In genomic region chr10:1448252-1448901, GRCh38 we compare ENCODE assay signal across 10 cellular contexts.
"Had no signal": no experiment of that assay in that cellular context is flagged by ENCODE, and none has a peak within 500 bp of the region (broad histone marks: within the 10 kb centered on the region; RNA-seq: fewer than 3 reads in every experiment).

No MANE protein-coding gene starts in this region.

- H3K36me3 ChIP-seq: colonic mucosa, uterus, WERI-Rb-1 had no signal

- DNase-seq: activated CD4-positive, alpha-beta T cell treated with anti-CD3 and anti-CD28 coated beads for 48 hours; activated naive CD4-positive, alpha-beta T cell treated with Interleukin-2 at 50 U/mL for 16 hours; colonic mucosa; occipital lobe; stimulated activated CD4-positive, alpha-beta T cell treated with anti-CD3 and anti-CD28 coated beads, Interleukin-4, amount 100 ng/mL, for 1 hour; stimulated activated CD8-positive, alpha-beta memory T cell treated with anti-CD3 and anti-CD28 coated beads, Interleukin-4, amount 100 ng/mL, for 48 hours; uterus; WERI-Rb-1 had no signal

- H3K9me3 ChIP-seq: colonic mucosa, uterus had no signal

- H3K4me3 ChIP-seq: colonic mucosa, uterus had no signal

- H3K27ac ChIP-seq: colonic mucosa, uterus, WERI-Rb-1 had no signal

- H3K27me3 ChIP-seq: colonic mucosa, uterus had no signal

- H3K4me1 ChIP-seq: colonic mucosa, uterus had no signal

- FAIRE-seq: endothelial cell of umbilical vein had no signal

- ATAC-seq: natural killer cell treated with Interleukin-12 subunit alpha and Interleukin-12 subunit beta and Interleukin-15 and Interleukin-18, amount 100 ng/mL, for 72 hours had no signal
